Comparison of ENCODE assay signal across 20 cellular contexts in the genomic region with DNA sequence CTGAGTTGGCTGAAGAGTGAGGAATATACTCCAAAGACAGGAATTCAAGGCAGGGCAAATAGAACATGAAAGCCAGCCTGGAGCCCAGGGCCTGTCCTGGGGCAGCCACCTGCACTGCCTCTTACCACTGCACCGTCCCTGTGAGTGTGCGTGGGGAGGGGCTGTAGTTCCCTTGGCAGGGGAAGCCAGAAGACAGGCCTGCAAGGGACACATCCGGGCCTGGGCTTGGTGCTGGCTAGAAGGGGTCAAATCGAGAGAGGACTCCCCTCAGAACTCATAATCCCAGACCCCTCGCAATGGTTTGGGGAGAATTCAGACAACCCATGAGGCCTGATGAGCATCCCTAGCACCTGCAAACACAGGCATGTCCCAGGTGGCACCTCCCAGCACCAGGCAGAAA.
DNase-seq lines count a peak whose midpoint lies in the region; ATAC-seq, FAIRE-seq and TF ChIP-seq lines count a peak whose summit lies in the region.
"Had no signal": no experiment of that assay in that cellular context is flagged by ENCODE, and none has a peak within 500 bp of the region (broad histone marks: within the 10 kb centered on the region; RNA-seq: fewer than 3 reads in every experiment).

No MANE protein-coding gene starts in this region.

- no peak overlapping the region for H2BK5ac ChIP-seq in trophoblast cell (ENCODE audit: low read depth, low read length, poor library complexity)

- no peaks in the 10 kb centered on the region for H3K27me3 ChIP-seq in pancreas
- no peaks in the 10 kb centered on the region for H3K27me3 ChIP-seq in transverse colon
- no peaks in the 10 kb centered on the region for H3K27me3 ChIP-seq in trophoblast cell (ENCODE audit: insufficient read depth, low read length)
- H3K27me3 ChIP-seq: ascending aorta, upper lobe of right lung had no signal

- H3K36me3 ChIP-seq in pancreas (no peaks in the 10 kb centered on the region), transverse colon (no peaks in the 10 kb centered on the region), trophoblast cell (ENCODE audit: control insufficient read depth in 1 of 2, insufficient read depth in 2 of 2, low read length in 2 of 2) (no peaks in the 10 kb centered on the region)
- H3K36me3 ChIP-seq: ascending aorta, upper lobe of right lung had no signal

- no peak overlapping the region for H4K91ac ChIP-seq in trophoblast cell (ENCODE audit: low read depth, low read length)

- peak; percentile 46 for DNase-seq in activated effector memory CD4-positive, alpha-beta T cell treated with anti-CD3 and anti-CD28 coated beads, Interleukin-2, amount 50 U/mL, for 16 hours
- DNase-seq in activated effector memory CD4-positive, alpha-beta T cell treated with Interleukin-2 at 50 U/mL for 16 hours, result no peak
- DNase-seq in ecto neural progenitor cell (ENCODE audit: low spot score), result peak; percentile 30
- DNase-seq in pancreas, result peak in 4 of 6 donors; percentile 6 to 39 (median 18)
- DNase-seq in transverse colon, result no peak
- no peak for DNase-seq in trophoblast cell
- no peak for DNase-seq in GM19238 (ENCODE audit: insufficient read length, low spot score)
- DNase-seq in left lobe of liver (ENCODE audit: low spot score), result no peak
- DNase-seq: activated naive CD4-positive, alpha-beta T cell treated with Interleukin-2 at 50 U/mL for 16 hours; C1 segment of cervical spinal cord; hypothalamus; islet precursor cell; NCI-H1694 treated with DMSO at 0.1 percent for 48 hours; NCI-H226; upper lobe of right lung had no signal

- H4K8ac ChIP-seq in trophoblast cell (ENCODE audit: low read depth, low read length), result no peak overlapping the region

- H3K18ac ChIP-seq in trophoblast cell (ENCODE audit: low read length), result no peak overlapping the region

- H4K12ac ChIP-seq in trophoblast cell (ENCODE audit: low read depth, low read length), result no peak overlapping the region

- ATAC-seq in pancreas (no peak), left lobe of liver (no peak)
- ATAC-seq: A549; GM23338; stimulated activated memory B cell treated with anti-CD40 and anti-IgM and Interleukin-4, amounts not matched to agents 10 μg/mL and 1 μg/mL and 100 μg/mL, for 72 hours; upper lobe of right lung had no signal

- no peak overlapping the region for H3K9ac ChIP-seq in trophoblast cell (ENCODE audit: low read length)

- H2BK12ac ChIP-seq in trophoblast cell (ENCODE audit: low read length), result no peak overlapping the region

- H3K4me2 ChIP-seq in trophoblast cell (ENCODE audit: low read length), result no peak overlapping the region
- H3K4me2 ChIP-seq: A549, GM23338 had no signal

- in situ Hi-C loops in transverse colon (cut with MboI; ENCODE audit: low pct_ligation_motif_present in 1 of 4, low pct_unique_long_range_greater_than_20kb in 1 of 4, low sequenced_read_pairs in 3 of 4), result no loop called here

- TF ChIP-seq POLR2A in transverse colon (IDR thresholded peaks at IDR 0.05), result no peak

- H2AFZ ChIP-seq in trophoblast cell (ENCODE audit: insufficient read depth, low read length, poor library complexity), result no peak overlapping the region
- H2AFZ ChIP-seq: GM23338 had no signal

- H3K14ac ChIP-seq in trophoblast cell (ENCODE audit: low read length), result no peak overlapping the region

- H2AK5ac ChIP-seq in trophoblast cell (ENCODE audit: low read length), result no peak overlapping the region

- peaks cover 0 to 6% (median 2%) of the 10 kb centered on the region in 3 donors for H3K4me1 ChIP-seq in pancreas
- peaks cover 32 to 73% (median 36%) of the 10 kb centered on the region in 4 donors for H3K4me1 ChIP-seq in transverse colon
- no peaks in the 10 kb centered on the region for H3K4me1 ChIP-seq in trophoblast cell (ENCODE audit: control insufficient read depth in 1 of 2, insufficient read depth in 2 of 2, low read length in 2 of 2)
- H3K4me1 ChIP-seq: A549 had no signal

- H2BK120ac ChIP-seq in trophoblast cell (ENCODE audit: insufficient read depth, low read length, poor library complexity), result no peak overlapping the region

- no peak for TF ChIP-seq EP300 in transverse colon (IDR thresholded peaks at IDR 0.05; ENCODE audit: low read depth)

- FAIRE-seq in pancreas (lab: Jason Lieb, UNC), result no peak
- FAIRE-seq: A549, G401.6 had no signal

- H3K9me3 ChIP-seq in pancreas (no peaks in the 10 kb centered on the region), transverse colon (no peaks in the 10 kb centered on the region), trophoblast cell (ENCODE audit: insufficient read depth, low read depth, low read length) (peaks cover 1% of the 10 kb centered on the region)
- H3K9me3 ChIP-seq: A549, ascending aorta, upper lobe of right lung had no signal

- 93 to 95% methylated on average over 5 of the region's 5 CpGs for WGBS in pancreas, 2 donors
- WGBS in transverse colon (ENCODE audit: low coverage in 1 of 2), 2 donors, result 92% methylated on average over 5 of the region's 5 CpGs; no CpG with 5 or more reads in 1 of the 2 donors
- WGBS in trophoblast cell (ENCODE audit: extremely low coverage, insufficient coverage, insufficient read length), result no CpG with 5 or more reads among the region's 5 CpGs

- H3K27ac ChIP-seq in pancreas, result no peak overlapping the region
- H3K27ac ChIP-seq in transverse colon, result peak overlapping the region; percentile 68 to 93 (median 85)
- no peak overlapping the region for H3K27ac ChIP-seq in trophoblast cell (ENCODE audit: low read depth, low read length)
- H3K27ac ChIP-seq: A549, upper lobe of right lung had no signal

- H3K4me3 ChIP-seq in pancreas (no peak overlapping the region), transverse colon (no peak overlapping the region), trophoblast cell (ENCODE audit: low read depth, low read length) (no peak overlapping the region)
- H3K4me3 ChIP-seq: A549, GM23338, upper lobe of right lung had no signal

- TF ChIP-seq CTCF in pancreas (IDR thresholded peaks at IDR 0.05) (no peak), transverse colon (IDR thresholded peaks at IDR 0.05) (no peak)

- no peak overlapping the region for H3K23ac ChIP-seq in trophoblast cell (ENCODE audit: low read length)

- no peak overlapping the region for H3K4ac ChIP-seq in trophoblast cell (ENCODE audit: low read depth, low read length)

- no peaks in the 10 kb centered on the region for H3K79me2 ChIP-seq in trophoblast cell (ENCODE audit: control insufficient read depth, insufficient read depth, low read length, poor library complexity)

- intact Hi-C loops in pancreas (cut with DNase I), result no loop called here
- intact Hi-C loops in transverse colon (cut with DNase I; ENCODE audit: low total_unique reads), result loop anchor here (5.0 kb wide), 1 partner anchor 91 kb away; no protein-coding TSS in a partner anchor

- no peaks in the 10 kb centered on the region for H3K79me1 ChIP-seq in trophoblast cell (ENCODE audit: low read length)

Comparison
In these comparisons a context has a peak if more than half of its experiments do, and no peak if none do; other contexts are left out.
1. DNase-seq: peak in activated effector memory CD4-positive, alpha-beta T cell treated with anti-CD3 and anti-CD28 coated beads, Interleukin-2, amount 50 U/mL, for 16 hours (single experiment), ecto neural progenitor cell (single experiment) and pancreas (4 of 6); none in activated effector memory CD4-positive, alpha-beta T cell treated with Interleukin-2 at 50 U/mL for 16 hours (single experiment), transverse colon (single experiment), trophoblast cell (0 of 2), GM19238 (single experiment) and left lobe of liver (single experiment).
2. H3K27ac ChIP-seq: peak in transverse colon (4 of 4); none in pancreas (0 of 4) and trophoblast cell (single experiment).